In genomic region chr3:185984203-185984602, GRCh38 we compare ENCODE assay signal across 12 cellular contexts.
"Had no signal": no experiment of that assay in that cellular context is flagged by ENCODE, and none has a peak within 500 bp of the region (broad histone marks: within the 10 kb centered on the region; RNA-seq: fewer than 3 reads in every experiment).

No MANE protein-coding gene starts in this region.

- H3K36me3 Mint-ChIP-seq: naive B cell; stimulated activated effector memory CD8-positive, alpha-beta T cell treated with anti-CD3 and anti-CD28 coated beads, Interleukin-12 subunit alpha, Interleukin-12 subunit beta, amount 100 ng/mL, for 72 hours; type B pancreatic cell had no signal

- H3K36me3 ChIP-seq: lower lobe of right lung, right atrium auricular region had no signal

- H3K27me3 ChIP-seq: right atrium auricular region had no signal

- H3K9me3 ChIP-seq: lower lobe of right lung, right atrium auricular region had no signal

- H3K9me3 Mint-ChIP-seq: activated B cell treated with CpG ODN at 0.5 μM for 24 hours; activated CD4-positive, alpha-beta T cell treated with anti-CD3 and anti-CD28 coated beads, Interleukin-2, amount 10 ng/mL, durations not matched to agents 24 days and 14 days; activated T-helper 1 cell treated with anti-CD3 and anti-CD28 coated beads, Interleukin-12 subunit alpha, Interleukin-12 subunit beta, Interleukin-2, Interleukin-4 antibody, amounts not matched to agents 30 ng/mL and 10 ng/mL and 1 ng/mL, durations not matched to agents 14 hours and 24 hours and 36 hours; central memory CD8-positive, alpha-beta T cell; effector memory CD8-positive, alpha-beta T cell; naive B cell; stimulated activated effector memory CD8-positive, alpha-beta T cell treated with anti-CD3 and anti-CD28 coated beads, Interleukin-12 subunit alpha, Interleukin-12 subunit beta, amount 100 ng/mL, for 72 hours; T-helper 1 cell treated with Interleukin-12 subunit alpha and Interleukin-12 subunit beta and Interleukin-4 antibody, amounts not matched to agents 30 μg/mL and 1 μg/mL, for 36 hours; type B pancreatic cell had no signal

- H3K27ac ChIP-seq: epithelial cell of prostate, lower lobe of right lung, right atrium auricular region had no signal

- H3K4me3 ChIP-seq: lower lobe of right lung, right atrium auricular region had no signal

- H3K4me3 Mint-ChIP-seq: activated B cell treated with CpG ODN at 0.5 μM for 24 hours; activated CD4-positive, alpha-beta T cell treated with anti-CD3 and anti-CD28 coated beads, Interleukin-2, amount 10 ng/mL, durations not matched to agents 24 days and 14 days; activated T-helper 1 cell treated with anti-CD3 and anti-CD28 coated beads, Interleukin-12 subunit alpha, Interleukin-12 subunit beta, Interleukin-2, Interleukin-4 antibody, amounts not matched to agents 30 ng/mL and 10 ng/mL and 1 ng/mL, durations not matched to agents 14 hours and 24 hours and 36 hours; central memory CD8-positive, alpha-beta T cell; effector memory CD8-positive, alpha-beta T cell; stimulated activated effector memory CD8-positive, alpha-beta T cell treated with anti-CD3 and anti-CD28 coated beads, Interleukin-12 subunit alpha, Interleukin-12 subunit beta, amount 100 ng/mL, for 72 hours; T-helper 1 cell treated with Interleukin-12 subunit alpha and Interleukin-12 subunit beta and Interleukin-4 antibody, amounts not matched to agents 30 μg/mL and 1 μg/mL, for 36 hours; type B pancreatic cell had no signal

- H3K27ac Mint-ChIP-seq: activated CD4-positive, alpha-beta T cell treated with anti-CD3 and anti-CD28 coated beads, Interleukin-2, amount 10 ng/mL, durations not matched to agents 24 days and 14 days; activated T-helper 1 cell treated with anti-CD3 and anti-CD28 coated beads, Interleukin-12 subunit alpha, Interleukin-12 subunit beta, Interleukin-2, Interleukin-4 antibody, amounts not matched to agents 30 ng/mL and 10 ng/mL and 1 ng/mL, durations not matched to agents 14 hours and 24 hours and 36 hours; effector memory CD8-positive, alpha-beta T cell; stimulated activated effector memory CD8-positive, alpha-beta T cell treated with anti-CD3 and anti-CD28 coated beads, Interleukin-12 subunit alpha, Interleukin-12 subunit beta, amount 100 ng/mL, for 72 hours; T-helper 1 cell treated with Interleukin-12 subunit alpha and Interleukin-12 subunit beta and Interleukin-4 antibody, amounts not matched to agents 30 μg/mL and 1 μg/mL, for 36 hours; type B pancreatic cell had no signal
